19 cellular contexts compared by ENCODE assay signal in genomic region chr2:214489181-214489580, GRCh38.
DNase-seq lines count a peak whose midpoint lies in the region; ATAC-seq and TF ChIP-seq lines count a peak whose summit lies in the region.
"Had no signal": no experiment of that assay in that cellular context is flagged by ENCODE, and none has a peak within 500 bp of the region (broad histone marks: within the 10 kb centered on the region; RNA-seq: fewer than 3 reads in every experiment).

No MANE protein-coding gene starts in this region.

- no peaks in the 10 kb centered on the region for H3K79me2 ChIP-seq in OCI-LY3 (ENCODE audit: low read length)
- no peaks in the 10 kb centered on the region for H3K79me2 ChIP-seq in hepatocyte

- H3K4me1 ChIP-seq in cardiac muscle cell (ENCODE audit: low read depth) (peaks cover 26% of the 10 kb centered on the region), OCI-LY3 (ENCODE audit: low read length) (no peaks in the 10 kb centered on the region), body of pancreas (no peaks in the 10 kb centered on the region), hepatocyte (ENCODE audit: insufficient read depth) (no peaks in the 10 kb centered on the region)
- H3K4me1 ChIP-seq: Peyer's patch had no signal

- peak overlapping the region; percentile 76 for H3K27ac ChIP-seq in cardiac muscle cell
- no peak overlapping the region for H3K27ac ChIP-seq in OCI-LY3 (ENCODE audit: low read length)
- H3K27ac ChIP-seq in body of pancreas = no peak overlapping the region
- H3K27ac ChIP-seq in hepatocyte = no peak overlapping the region
- H3K27ac ChIP-seq: Peyer's patch had no signal

- H4K20me1 ChIP-seq in OCI-LY3 (ENCODE audit: insufficient read depth, low read length) (no peaks in the 10 kb centered on the region), hepatocyte (ENCODE audit: insufficient read depth, poor library complexity, severe bottlenecking) (no peaks in the 10 kb centered on the region)

- H3K27ac Mint-ChIP-seq in chondrocyte (ENCODE audit: unreplicated experiment) (no peak overlapping the region), CD14-positive monocyte (no peak overlapping the region)

- H3K4me2 ChIP-seq in OCI-LY3 (ENCODE audit: low read length) = no peak overlapping the region
- no peak overlapping the region for H3K4me2 ChIP-seq in hepatocyte

- no peaks in the 10 kb centered on the region for H3K9me2 ChIP-seq in hepatocyte (replicated peaks; ENCODE audit: insufficient read depth)

- ATAC-seq in left cardiac atrium (no peak), body of pancreas (no peak)

- no peak for TF ChIP-seq CTCF in cardiac muscle cell (IDR thresholded peaks at IDR 0.05; ENCODE audit: low read depth, low read length)
- peak; percentile 15; the same call in 1 of the 2 replicates for TF ChIP-seq CTCF in OCI-LY3 (IDR thresholded peaks at IDR 0.05; ENCODE audit: low read depth, low read length)
- peak; percentile 42 for TF ChIP-seq CTCF in chondrocyte (IDR thresholded peaks at IDR 0.05)
- peak; percentile 20 for TF ChIP-seq CTCF in retinal pigment epithelial cell (conservative IDR thresholded peaks at IDR 0.05; ENCODE audit: low read depth, low read length)
- no peak for TF ChIP-seq CTCF in body of pancreas (IDR thresholded peaks at IDR 0.05)
- no peak for TF ChIP-seq CTCF in hepatocyte (IDR thresholded peaks at IDR 0.05; ENCODE audit: poor library complexity)
- TF ChIP-seq CTCF in CD14-positive monocyte (IDR thresholded peaks at IDR 0.05) = no peak

- intact Hi-C loops in left cardiac atrium (cut with DNase I) = no loop called here
- intact Hi-C loops in body of pancreas (cut with DNase I) = no loop called here
- intact Hi-C loops in CD14-positive monocyte (cut with micrococcal nuclease) = no loop called here

- no peak overlapping the region for H3K9ac ChIP-seq in OCI-LY3 (ENCODE audit: low read length)

- H2AFZ ChIP-seq in OCI-LY3 (ENCODE audit: low read depth, low read length) = no peak overlapping the region
- no peak overlapping the region for H2AFZ ChIP-seq in hepatocyte

- peaks cover 2% of the 10 kb centered on the region for H3K36me3 Mint-ChIP-seq in chondrocyte (ENCODE audit: low read depth)
- no peaks in the 10 kb centered on the region for H3K36me3 Mint-ChIP-seq in CD14-positive monocyte

- peaks cover 2% of the 10 kb centered on the region for H3K4me1 Mint-ChIP-seq in chondrocyte (ENCODE audit: low read depth)
- no peaks in the 10 kb centered on the region for H3K4me1 Mint-ChIP-seq in CD14-positive monocyte

- no peak overlapping the region for H3K4me3 ChIP-seq in cardiac muscle cell
- no peak overlapping the region for H3K4me3 ChIP-seq in OCI-LY3 (ENCODE audit: low read length)
- H3K4me3 ChIP-seq in retinal pigment epithelial cell (ENCODE audit: low read length) = no peak overlapping the region
- H3K4me3 ChIP-seq in body of pancreas = no peak overlapping the region
- H3K4me3 ChIP-seq in hepatocyte = no peak overlapping the region
- H3K4me3 ChIP-seq: MG63, Peyer's patch had no signal

- H3K4me3 Mint-ChIP-seq in chondrocyte (ENCODE audit: unreplicated experiment) (no peak overlapping the region), CD14-positive monocyte (no peak overlapping the region)

- TF ChIP-seq POLR2A in body of pancreas (IDR thresholded peaks at IDR 0.05) = no peak

- H3K9me3 Mint-ChIP-seq in chondrocyte (ENCODE audit: low read depth) (peaks cover 9% of the 10 kb centered on the region), CD14-positive monocyte (peaks cover 0 to 8% (median 4%) of the 10 kb centered on the region in 7 donors)

- H3K36me3 ChIP-seq in cardiac muscle cell (no peaks in the 10 kb centered on the region), OCI-LY3 (replicated peaks; ENCODE audit: low read depth, low read length) (no peaks in the 10 kb centered on the region), body of pancreas (replicated peaks in 1 of 2; ENCODE audit: insufficient read depth in 1 of 2, low read depth in 2 of 2) (no peaks in the 10 kb centered on the region), hepatocyte (replicated peaks; ENCODE audit: insufficient read depth, low read depth) (no peaks in the 10 kb centered on the region)
- H3K36me3 ChIP-seq: MG63, Peyer's patch had no signal

- H3K27me3 ChIP-seq in cardiac muscle cell = no peaks in the 10 kb centered on the region
- no peaks in the 10 kb centered on the region for H3K27me3 ChIP-seq in OCI-LY3 (ENCODE audit: low read depth, low read length)
- H3K27me3 ChIP-seq in body of pancreas = no peaks in the 10 kb centered on the region
- no peaks in the 10 kb centered on the region for H3K27me3 ChIP-seq in hepatocyte
- H3K27me3 ChIP-seq: MG63, Peyer's patch had no signal

- H3K9me3 ChIP-seq in cardiac muscle cell (ENCODE audit: low read depth) = no peaks in the 10 kb centered on the region
- no peaks in the 10 kb centered on the region for H3K9me3 ChIP-seq in OCI-LY3 (ENCODE audit: insufficient read depth, low read length)
- no peaks in the 10 kb centered on the region for H3K9me3 ChIP-seq in body of pancreas
- no peaks in the 10 kb centered on the region for H3K9me3 ChIP-seq in hepatocyte (ENCODE audit: low read depth)
- H3K9me3 ChIP-seq: Peyer's patch had no signal

- DNase-seq in cardiac muscle cell (ENCODE audit: low read depth in 1 of 2, low spot score in 1 of 2) = no peak
- no peak for DNase-seq in left cardiac atrium
- no peak for DNase-seq in chondrocyte (ENCODE audit: low spot score)
- no peak for DNase-seq in retinal pigment epithelial cell (ENCODE audit: low read depth)
- DNase-seq in body of pancreas = no peak
- DNase-seq in hepatocyte (ENCODE audit: low spot score) = no peak
- DNase-seq in CD14-positive monocyte (ENCODE audit: low spot score) = no peak
- DNase-seq: 8988T, GDM1, IMR-90, Karpas-422, MG63, NCI-H1092 treated with DMSO at 0.1 percent for 48 hours, NCI-H1694 treated with DMSO at 0.1 percent for 48 hours, NCI-H2107, NCI-H2227 treated with DMSO at 0.1 percent for 48 hours, Peyer's patch, SIG-M5 had no signal

- WGBS in body of pancreas, 2 donors = 49 to 53% methylated on average over 2 of the region's 2 CpGs
- 63% methylated on average over 2 of the region's 2 CpGs for WGBS in hepatocyte (ENCODE audit: low lambda C conversion rate, missing lambda C conversion rate)

- no peaks in the 10 kb centered on the region for H3K27me3 Mint-ChIP-seq in chondrocyte (ENCODE audit: low read depth)
- no peaks in the 10 kb centered on the region for H3K27me3 Mint-ChIP-seq in CD14-positive monocyte (ENCODE audit: low read depth in 3 of 3)

Comparison
In these comparisons a context has a peak if more than half of its experiments do, and no peak if none do; other contexts are left out.
1. CTCF ChIP-seq: peak in OCI-LY3 (single experiment), chondrocyte (single experiment) and retinal pigment epithelial cell (single experiment); none in cardiac muscle cell (single experiment), body of pancreas (0 of 7), hepatocyte (single experiment) and CD14-positive monocyte (single experiment).